In genomic region chr17:50161911-50162288, GRCh38 we compare ENCODE assay signal across 8 cellular contexts. TPM values are rescaled to one million over a fixed set of nuclear protein-coding genes. Genes with fewer than 3 reads are reported as not detected.
A peak's percentile ranks its signal among the peaks of the same experiment; 100 is the strongest.
DNase-seq lines count a peak whose midpoint lies in the region; ATAC-seq, FAIRE-seq and TF ChIP-seq lines count a peak whose summit lies in the region.

No MANE protein-coding gene starts in this region.

- BruUV-seq in GM12878 (replicated peaks; lab: Mats Ljungman, UMichigan): no TSS peak

- H3K27me3 ChIP-seq in left ventricle myocardium inferior (ENCODE audit: low read depth) (no peaks in the 10 kb centered on the region), GM12878 (replicated peaks in 1 of 2; ENCODE audit: control insufficient read depth in 2 of 2, insufficient read depth in 2 of 2, low read length in 1 of 2) (no peaks in the 10 kb centered on the region), mucosa of rectum (ENCODE audit: control insufficient read depth in 2 of 2, insufficient read depth in 2 of 2, low read length in 2 of 2) (no peaks in the 10 kb centered on the region), aorta (ENCODE audit: control insufficient read depth in 1 of 2, insufficient read depth in 2 of 2, low read length in 1 of 2) (no peaks in the 10 kb centered on the region)

- H3K4me2 ChIP-seq in GM12878 (ENCODE audit: control insufficient read depth, insufficient read depth): peak overlapping the region; percentile 53

- no peak for FAIRE-seq in GM12878 (lab: Jason Lieb, UNC)

- no peak overlapping the region for H3K9ac ChIP-seq in GM12878 (ENCODE audit: control insufficient read depth, insufficient read depth, low read length)
- peak overlapping the region in 1 of 2 donors; percentile 70 for H3K9ac ChIP-seq in mucosa of rectum (ENCODE audit: low read depth in 1 of 2, low read length in 2 of 2)

- H3K36me3 ChIP-seq in left ventricle myocardium inferior (no peaks in the 10 kb centered on the region), GM12878 (ENCODE audit: control insufficient read depth in 2 of 2, insufficient read depth in 2 of 2, low read length in 1 of 2) (no peaks in the 10 kb centered on the region), mucosa of rectum (ENCODE audit: control insufficient read depth in 2 of 2, insufficient read depth in 2 of 2, low read length in 2 of 2) (no peaks in the 10 kb centered on the region), aorta (ENCODE audit: control insufficient read depth in 1 of 2, insufficient read depth in 2 of 2, low read length in 1 of 2) (no peaks in the 10 kb centered on the region)

- no peak for TF ChIP-seq EP300 in GM12878 (IDR thresholded peaks at IDR 0.05; ENCODE audit: borderline replicate concordance in 1 of 2, control insufficient read depth in 1 of 2, low read depth in 2 of 2, low read length in 2 of 2)

- H4K20me1 ChIP-seq in GM12878 (ENCODE audit: control insufficient read depth, insufficient read depth): no peaks in the 10 kb centered on the region

- intact Hi-C loops in left ventricle myocardium inferior (cut with micrococcal nuclease): loop anchor here (10.0 kb wide), 1 partner anchor 67 kb away; the partner anchor contains the start of gene PDK2
- intact Hi-C loops in left cardiac atrium (cut with DNase I): loop anchor here in 1 of 2 donors (10.0 kb wide), 1 partner anchor 47 kb away; no protein-coding TSS in a partner anchor
- intact Hi-C loops in GM12878 (cut with micrococcal nuclease; ENCODE audit: unreplicated experiment): loop anchor here (1.0 kb wide), 2 partner anchors 22 to 68 kb away; no protein-coding TSS in a partner anchor
- intact Hi-C loops in aorta (cut with DNase I): loop anchor here (5.0 to 10.0 kb wide), 3 partner anchors 47 to 133 kb away; no protein-coding TSS in a partner anchor

- in situ Hi-C loops in GM12878 (cut with MboI): loop anchor here (5.0 kb wide), 1 partner anchor 35 kb away; no protein-coding TSS in a partner anchor

- CTCF ChIA-PET in GM12878 (lab: Yijun Ruan, JAX): interaction anchor here (0.8 to 2.8 kb wide), 26 partner anchors 8 to 163 kb away, joined by 3 to 99 read pairs (median 6); partner anchors contain the start of genes COL1A1, PDK2, PPP1R9B and SAMD14

- peak overlapping the region; percentile 73 for H2AFZ ChIP-seq in GM12878 (ENCODE audit: control insufficient read depth, low read depth, low read length)

- TF ChIP-seq POLR2A in GM12878 (IDR thresholded peaks at IDR 0.05; ENCODE audit: low read depth, low read length): no peak

- POLR2A ChIA-PET in GM12878 (lab: Charles Lee): interaction anchor here (0.6 to 2.6 kb wide), 9 partner anchors 8 to 69 kb away, joined by 3 to 18 read pairs (median 5); no protein-coding TSS in a partner anchor

- RAD21 ChIA-PET in GM12878 (lab: Charles Lee; ENCODE audit: unreplicated experiment): interaction anchor here (0.7 to 2.6 kb wide), 11 partner anchors 10 to 68 kb away, joined by 3 to 19 read pairs (median 6); no protein-coding TSS in a partner anchor

- H3K9me3 ChIP-seq in left ventricle myocardium inferior (replicated peaks) (no peaks in the 10 kb centered on the region), GM12878 (replicated peaks; ENCODE audit: control insufficient read depth, insufficient read depth, low read length) (no peaks in the 10 kb centered on the region), mucosa of rectum (ENCODE audit: control insufficient read depth in 2 of 2, low read length in 2 of 2) (no peaks in the 10 kb centered on the region), aorta (ENCODE audit: control insufficient read depth, low read length) (no peaks in the 10 kb centered on the region)

- TF ChIP-seq RAD21 in GM12878 (IDR thresholded peaks at IDR 0.05; ENCODE audit: insufficient read depth, low read depth, low read length): no peak

- H3K4me1 ChIP-seq in left ventricle myocardium inferior (peaks cover 39% of the 10 kb centered on the region), GM12878 (ENCODE audit: control insufficient read depth, insufficient read depth, low read length) (peaks cover 26% of the 10 kb centered on the region), mucosa of rectum (ENCODE audit: control insufficient read depth in 2 of 2, insufficient read depth in 2 of 2, low read length in 2 of 2) (peaks cover 13 to 15% of the 10 kb centered on the region in 2 donors), aorta (ENCODE audit: control insufficient read depth in 1 of 2, insufficient read depth in 2 of 2, low read length in 2 of 2) (no peaks in the 10 kb centered on the region)

- SMC1A ChIA-PET in GM12878 (lab: Charles Lee; ENCODE audit: uncharacterized antibody, unreplicated experiment): interaction anchor here (0.8 to 2.8 kb wide), 15 partner anchors 11 to 68 kb away, joined by 3 to 31 read pairs (median 6); partner anchors contain the start of genes PDK2 and PPP1R9B

- ATAC-seq in left cardiac atrium: no peak
- ATAC-seq in GM12878: no peak
- ATAC-seq in aorta (ENCODE audit: low FRiP score): no peak

- WGBS in GM12878 (ENCODE audit: insufficient coverage, insufficient replicate concordance, low lambda C conversion rate, missing lambda C conversion rate): 40% methylated on average over 16 of the region's 16 CpGs
- 59 to 60% methylated on average over 16 of the region's 16 CpGs for WGBS in aorta, 2 donors

- H3K79me2 ChIP-seq in GM12878 (ENCODE audit: control insufficient read depth, insufficient read depth, low read length): no peaks in the 10 kb centered on the region

- TF ChIP-seq CTCF in left ventricle myocardium inferior (IDR thresholded peaks at IDR 0.05; ENCODE audit: borderline replicate concordance) (no peak), GM12878 (IDR thresholded peaks at IDR 0.05 in 2 of 3, conservative IDR thresholded peaks at IDR 0.05 in 1 of 3; ENCODE audit: control insufficient read depth in 2 of 3, extremely low read depth in 1 of 3, insufficient read depth in 1 of 3, low read depth in 3 of 3, low read length in 3 of 3) (no peak)

- H3K27ac ChIP-seq in left ventricle myocardium inferior (replicated peaks): peak overlapping the region; percentile 76
- H3K27ac ChIP-seq in GM12878 (ENCODE audit: control insufficient read depth, insufficient read depth): no peak overlapping the region
- H3K27ac ChIP-seq in mucosa of rectum (ENCODE audit: low read depth in 2 of 2, low read length in 2 of 2): no peak overlapping the region
- peak overlapping the region in 1 of 2 donors; percentile 11 for H3K27ac ChIP-seq in aorta (ENCODE audit: low read depth in 1 of 2, low read length in 2 of 2)

- peak overlapping the region; percentile 75 for H3K4me3 ChIP-seq in left ventricle myocardium inferior
- no peak overlapping the region for H3K4me3 ChIP-seq in GM12878
- peak overlapping the region; percentile 74 to 83 for H3K4me3 ChIP-seq in mucosa of rectum (ENCODE audit: low read length in 2 of 2)
- H3K4me3 ChIP-seq in aorta (ENCODE audit: low read length in 2 of 2): no peak overlapping the region

- no peak for DNase-seq in left ventricle myocardium inferior
- no peak for DNase-seq in left cardiac atrium
- DNase-seq in GM12878 (ENCODE audit: low read depth, low spot score): no peak
- DNase-seq in aorta: peak; percentile 48 to 69
- no peak for DNase-seq in stimulated activated naive CD4-positive, alpha-beta T cell (lab: John Stamatoyannopoulos, UW)
- no peak for DNase-seq in NCI-H526 (lab: John Stamatoyannopoulos, UW)
- DNase-seq in NCI-H345 treated with DMSO at 0.1 percent for 48 hours (lab: John Stamatoyannopoulos, UW; ENCODE audit: unreplicated experiment): no peak

RNA-seq across cellular contexts. Expression of gene SGCA, which starts 3.9 kb away (rescaled TPM):
- total RNA-seq in left ventricle myocardium inferior (137 TPM), left cardiac atrium (100 to 1,000 TPM in 1 of 2 donors, 10 to 100 TPM in 1; 96.3 to 131 TPM), GM12878 (2014; rRNA removed) (0.11 and 0.68 TPM in 2 replicates), GM12878 (2014; rRNA removed; fragmentation: Illumina TruSeq; extraction: Trizol) (0.27 TPM in 1 of 2 replicates, not detected in the other), GM12878 (2021) (0.51 and 0.56 TPM in 2 replicates), aorta (10 to 100 TPM; 91.8 to 92.7 TPM)
- 1.9 and 2.9 TPM in 2 replicates for total RNA-seq in GM12878 (2013; cell fraction: nucleolus; rRNA removed)
- 0.52 TPM for polyA plus RNA-seq in GM12878 (2011; ENCODE audit: low read depth)
- polyA plus RNA-seq in GM12878 (2011; rRNA removed) (0.24 and 0.81 TPM in 2 replicates), GM12878 (2014; fragmentation: Illumina TruSeq; extraction: Trizol) (0.24 TPM in 1 of 2 replicates, not detected in the other), GM12878 (2014; fragmentation: Nextera tagmentation; extraction: Ambion mirVana) (under 1 TPM in 1 of 2 experiments, not detected in 1; 0.13 TPM), GM12878 (2014; rRNA removed) (0.25 and 2.2 TPM in 2 replicates), GM12878 (2016; fragmentation: Nextera tagmentation; extraction: Ambion mirVana) (under 1 TPM in 1 of 2 experiments, not detected in 1; 0.50 TPM), aorta (100 to 1,000 TPM in 1 of 2 donors, 10 to 100 TPM in 1; 86.4 to 198 TPM)
- 0.54 and 1.2 TPM in 2 replicates for polyA plus RNA-seq in GM12878 (2011; cell fraction: cytosol; rRNA removed)
- 3.6 and 4.5 TPM in 2 replicates for polyA plus RNA-seq in GM12878 (2011; cell fraction: nucleus; rRNA removed)
- 1.2 and 1.9 TPM in 2 replicates for polyA plus RNA-seq in GM12878 (2012)
- polyA minus RNA-seq in GM12878 (2011; rRNA and poly(A)+ RNA removed): 0.29 and 1.1 TPM in 2 replicates
- polyA minus RNA-seq in GM12878 (2011; cell fraction: cytosol; rRNA and poly(A)+ RNA removed): not detected in 2 replicates
- 0.36 TPM in 1 of 2 replicates, not detected in the other for polyA minus RNA-seq in GM12878 (2011; cell fraction: nucleus; rRNA and poly(A)+ RNA removed)

RNA-seq across cellular contexts. Expression of gene PPP1R9B, which starts 11.4 kb away (rescaled TPM):
- 33.0 TPM for total RNA-seq in left ventricle myocardium inferior
- 10 to 100 TPM; 35.8 to 43.4 TPM for total RNA-seq in left cardiac atrium
- 55.7 and 68.4 TPM in 2 replicates for total RNA-seq in GM12878 (2013; cell fraction: nucleolus; rRNA removed)
- 59.9 and 62.9 TPM in 2 replicates for total RNA-seq in GM12878 (2014; rRNA removed)
- total RNA-seq in GM12878 (2014; rRNA removed; fragmentation: Illumina TruSeq; extraction: Trizol): 35.9 and 39.6 TPM in 2 replicates
- total RNA-seq in GM12878 (2021): 103 and 107 TPM in 2 replicates
- polyA plus RNA-seq in GM12878 (2011; ENCODE audit: low read depth): 21.7 TPM
- polyA plus RNA-seq in GM12878 (2011; rRNA removed): 30.2 and 44.4 TPM in 2 replicates
- polyA plus RNA-seq in GM12878 (2011; cell fraction: cytosol; rRNA removed): 39.3 and 43.6 TPM in 2 replicates
- 75.0 and 144 TPM in 2 replicates for polyA plus RNA-seq in GM12878 (2011; cell fraction: nucleus; rRNA removed)
- 54.8 and 64.1 TPM in 2 replicates for polyA plus RNA-seq in GM12878 (2012)
- polyA plus RNA-seq in GM12878 (2014; fragmentation: Illumina TruSeq; extraction: Trizol): 17.9 and 35.4 TPM in 2 replicates
- polyA plus RNA-seq in GM12878 (2014; fragmentation: Nextera tagmentation; extraction: Ambion mirVana): under 1 TPM; 0.20 to 0.45 TPM
- polyA plus RNA-seq in GM12878 (2014; rRNA removed): 52.0 and 58.7 TPM in 2 replicates
- 1 to 10 TPM; 1.8 to 2.3 TPM for polyA plus RNA-seq in GM12878 (2016; fragmentation: Nextera tagmentation; extraction: Ambion mirVana)
- 38.4 and 59.7 TPM in 2 replicates for polyA minus RNA-seq in GM12878 (2011; rRNA and poly(A)+ RNA removed)
- polyA minus RNA-seq in GM12878 (2011; cell fraction: cytosol; rRNA and poly(A)+ RNA removed): 36.3 and 36.8 TPM in 2 replicates
- polyA minus RNA-seq in GM12878 (2011; cell fraction: nucleus; rRNA and poly(A)+ RNA removed): 12.3 and 46.2 TPM in 2 replicates
- 10 to 100 TPM; 64.4 to 99.0 TPM for total RNA-seq in aorta
- 10 to 100 TPM; 20.3 to 26.1 TPM for polyA plus RNA-seq in aorta

RNA-seq across cellular contexts. Expression of gene SAMD14, which starts 31.9 kb away (rescaled TPM):
- 1.6 TPM for total RNA-seq in left ventricle myocardium inferior
- total RNA-seq in left cardiac atrium: 1 to 10 TPM; 1.6 to 2.1 TPM
- total RNA-seq in GM12878 (2013; cell fraction: nucleolus; rRNA removed): 2.6 and 4.3 TPM in 2 replicates
- 0.17 and 0.22 TPM in 2 replicates for total RNA-seq in GM12878 (2014; rRNA removed)
- 0.22 and 0.74 TPM in 2 replicates for total RNA-seq in GM12878 (2014; rRNA removed; fragmentation: Illumina TruSeq; extraction: Trizol)
- total RNA-seq in GM12878 (2021): 1.3 and 1.7 TPM in 2 replicates
- 0.58 TPM for polyA plus RNA-seq in GM12878 (2011; ENCODE audit: low read depth)
- 0.32 and 1.3 TPM in 2 replicates for polyA plus RNA-seq in GM12878 (2011; rRNA removed)
- polyA plus RNA-seq in GM12878 (2011; cell fraction: cytosol; rRNA removed): 0.51 and 1.2 TPM in 2 replicates
- 8.0 and 8.3 TPM in 2 replicates for polyA plus RNA-seq in GM12878 (2011; cell fraction: nucleus; rRNA removed)
- polyA plus RNA-seq in GM12878 (2012): 0.45 and 0.66 TPM in 2 replicates
- polyA plus RNA-seq in GM12878 (2014; fragmentation: Illumina TruSeq; extraction: Trizol): 0.19 and 0.25 TPM in 2 replicates
- polyA plus RNA-seq in GM12878 (2014; fragmentation: Nextera tagmentation; extraction: Ambion mirVana): not detected
- polyA plus RNA-seq in GM12878 (2014; rRNA removed): 0.51 and 1.4 TPM in 2 replicates
- under 1 TPM in 1 of 2 experiments, not detected in 1; 0.06 TPM for polyA plus RNA-seq in GM12878 (2016; fragmentation: Nextera tagmentation; extraction: Ambion mirVana)
- polyA minus RNA-seq in GM12878 (2011; rRNA and poly(A)+ RNA removed): 0.59 and 2.0 TPM in 2 replicates
- 0.73 TPM in 1 of 2 replicates, not detected in the other for polyA minus RNA-seq in GM12878 (2011; cell fraction: cytosol; rRNA and poly(A)+ RNA removed)
- 1.1 and 1.8 TPM in 2 replicates for polyA minus RNA-seq in GM12878 (2011; cell fraction: nucleus; rRNA and poly(A)+ RNA removed)
- 10 to 100 TPM in 1 of 2 donors, 1 to 10 TPM in 1; 9.3 to 12.6 TPM for total RNA-seq in aorta
- 1 to 10 TPM; 2.5 to 3.8 TPM for polyA plus RNA-seq in aorta

RNA-seq across cellular contexts. Expression of gene COL1A1, which starts 39.5 kb away (rescaled TPM):
- 45.8 TPM for total RNA-seq in left ventricle myocardium inferior
- total RNA-seq in left cardiac atrium: 100 to 1,000 TPM; 106 to 151 TPM
- 43.7 and 49.7 TPM in 2 replicates for total RNA-seq in GM12878 (2013; cell fraction: nucleolus; rRNA removed)
- 0.79 and 1.1 TPM in 2 replicates for total RNA-seq in GM12878 (2014; rRNA removed)
- 0.55 and 1.2 TPM in 2 replicates for total RNA-seq in GM12878 (2014; rRNA removed; fragmentation: Illumina TruSeq; extraction: Trizol)
- total RNA-seq in GM12878 (2021): 6.1 and 7.7 TPM in 2 replicates
- polyA plus RNA-seq in GM12878 (2011; ENCODE audit: low read depth): 1.5 TPM
- polyA plus RNA-seq in GM12878 (2011; rRNA removed): 1.9 and 2.9 TPM in 2 replicates
- 2.8 TPM in 2 replicates for polyA plus RNA-seq in GM12878 (2011; cell fraction: cytosol; rRNA removed)
- polyA plus RNA-seq in GM12878 (2011; cell fraction: nucleus; rRNA removed): 67.6 and 84.9 TPM in 2 replicates
- 2.7 and 4.3 TPM in 2 replicates for polyA plus RNA-seq in GM12878 (2012)
- 0.54 and 1.9 TPM in 2 replicates for polyA plus RNA-seq in GM12878 (2014; fragmentation: Illumina TruSeq; extraction: Trizol)
- under 1 TPM; 0.18 to 0.32 TPM for polyA plus RNA-seq in GM12878 (2014; fragmentation: Nextera tagmentation; extraction: Ambion mirVana)
- polyA plus RNA-seq in GM12878 (2014; rRNA removed): 3.5 and 3.9 TPM in 2 replicates
- 1 to 10 TPM; 2.7 to 4.3 TPM for polyA plus RNA-seq in GM12878 (2016; fragmentation: Nextera tagmentation; extraction: Ambion mirVana)
- 4.6 and 8.9 TPM in 2 replicates for polyA minus RNA-seq in GM12878 (2011; rRNA and poly(A)+ RNA removed)
- polyA minus RNA-seq in GM12878 (2011; cell fraction: cytosol; rRNA and poly(A)+ RNA removed): 2.3 and 2.5 TPM in 2 replicates
- polyA minus RNA-seq in GM12878 (2011; cell fraction: nucleus; rRNA and poly(A)+ RNA removed): 24.8 and 32.3 TPM in 2 replicates
- 100 to 1,000 TPM; 400 to 948 TPM for total RNA-seq in aorta
- 100 to 1,000 TPM in 1 of 2 donors, 10 to 100 TPM in 1; 70.2 to 391 TPM for polyA plus RNA-seq in aorta

Comparison
In these comparisons a context has a peak if more than half of its experiments do, and no peak if none do; other contexts are left out.
1. DNase-seq: peak in aorta (2 of 2); none in left ventricle myocardium inferior (single experiment), left cardiac atrium (single experiment), GM12878 (single experiment), stimulated activated naive CD4-positive, alpha-beta T cell (0 of 6), NCI-H526 (0 of 2) and NCI-H345 treated with DMSO at 0.1 percent for 48 hours (single experiment).
2. H3K4me3 ChIP-seq: peak in left ventricle myocardium inferior (single experiment) and mucosa of rectum (2 of 2); none in GM12878 (single experiment) and aorta (0 of 2).
3. RNA of gene SGCA, which starts 3.9 kb away (total RNA-seq): 137 TPM in left ventricle myocardium inferior (single experiment), 96.3 to 131 TPM in left cardiac atrium and 91.8 to 92.7 TPM in aorta; 0.11 to 2.9 TPM in GM12878; every median in the first group is over 10 times any median in the second.